8 cellular contexts compared by ENCODE assay signal in genomic region chr2:9950521-9951271, GRCh38. TPM values are rescaled to one million over a fixed set of nuclear protein-coding genes. Genes with fewer than 3 reads are reported as not detected.
DNase-seq lines count a peak whose midpoint lies in the region; ATAC-seq and TF ChIP-seq lines count a peak whose summit lies in the region.

No MANE protein-coding gene starts in this region.

- DNase-seq in BE2C, result no peak
- peak; percentile 30 for DNase-seq in SK-N-DZ (ENCODE audit: low spot score)
- DNase-seq in brain microvascular endothelial cell, result no peak
- peak; percentile 55 to 86 for DNase-seq in left lung
- peak; percentile 21 to 22 for DNase-seq in stimulated activated CD8-positive, alpha-beta memory T cell treated with anti-CD3 and anti-CD28 coated beads, Interleukin-15, amount 100 ng/mL, for 48 hours (ENCODE audit: low read depth in 2 of 2)
- no peak for DNase-seq in NCI-H2107 treated with DMSO at 0.1 percent for 48 hours (lab: John Stamatoyannopoulos, UW; ENCODE audit: unreplicated experiment)

- H3K36me3 ChIP-seq in BE2C (no peaks in the 10 kb centered on the region), brain microvascular endothelial cell (replicated peaks) (no peaks in the 10 kb centered on the region), left lung (no peaks in the 10 kb centered on the region)

- H3K4me3 ChIP-seq in BE2C (ENCODE audit: low read depth, low read length) (peak overlapping the region; percentile 55), brain microvascular endothelial cell (ENCODE audit: low read depth, low read length) (peak overlapping the region; percentile 53), left lung (peak overlapping the region; percentile 40 to 58)

- ATAC-seq in GM18511 (IDR thresholded peaks at IDR 0.05; ENCODE audit: unreplicated experiment) (peak; percentile 45), HG03045 (IDR thresholded peaks at IDR 0.05; ENCODE audit: unreplicated experiment) (peak; percentile 42), left lung (peak; percentile 25)

- intact Hi-C loops in left lung (cut with DNase I), result no loop called here

- H3K4me1 ChIP-seq in BE2C, result no peaks in the 10 kb centered on the region; the same call in 1 of the 2 replicates
- H3K4me1 ChIP-seq in left lung, result peaks cover 0 to 30% of the 10 kb centered on the region in 2 donors

- no peaks in the 10 kb centered on the region for H3K9me3 ChIP-seq in BE2C
- no peaks in the 10 kb centered on the region for H3K9me3 ChIP-seq in left lung

- in situ Hi-C loops in brain microvascular endothelial cell (cut with HindIII; ENCODE audit: low pct_ligation_motif_present, low sequenced_read_pairs), result no loop called here

- H3K27ac ChIP-seq in brain microvascular endothelial cell (no peak overlapping the region), left lung (peak overlapping the region in 1 of 2 donors; percentile 67)

- TF ChIP-seq CTCF in BE2C (IDR thresholded peaks at IDR 0.05; ENCODE audit: low read depth, low read length) (no peak), brain microvascular endothelial cell (IDR thresholded peaks at IDR 0.05; ENCODE audit: low read depth, low read length, missing control alignments) (no peak), left lung (IDR thresholded peaks at IDR 0.05) (no peak)

- H3K27me3 ChIP-seq in BE2C (peaks cover 5% of the 10 kb centered on the region; the same call in 1 of the 2 replicates), brain microvascular endothelial cell (replicated peaks) (no peaks in the 10 kb centered on the region), left lung (peaks cover 0 to 79% of the 10 kb centered on the region in 2 donors)

RNA-seq across cellular contexts. Expression of gene GRHL1, which starts 0.8 kb away (rescaled TPM):
- 2.1 TPM for polyA plus RNA-seq in BE2C (2012; ENCODE audit: insufficient read depth, insufficient read length, low read depth)
- polyA plus RNA-seq in SK-N-DZ (2014; cell fraction: cytosol; rRNA removed), result 3.4 and 8.7 TPM in 2 replicates
- 14.4 and 24.5 TPM in 2 replicates for polyA plus RNA-seq in SK-N-DZ (2014; cell fraction: nucleus; rRNA removed)
- 1 to 10 TPM; 2.4 to 4.7 TPM for total RNA-seq in left lung

Comparison
In these comparisons a context has a peak if more than half of its experiments do, and no peak if none do; other contexts are left out.
1. DNase-seq: peak in SK-N-DZ (single experiment), left lung (2 of 2) and stimulated activated CD8-positive, alpha-beta memory T cell treated with anti-CD3 and anti-CD28 coated beads, Interleukin-15, amount 100 ng/mL, for 48 hours (2 of 2); none in BE2C (single experiment), brain microvascular endothelial cell (single experiment) and NCI-H2107 treated with DMSO at 0.1 percent for 48 hours (single experiment).
2. Peak in every context shown above with its lines, with median percentiles within 50 percentile points of each other: H3K4me3 ChIP-seq and ATAC-seq.